In genomic region chr15:65954289-65954741, GRCh38 we compare ENCODE assay signal across 13 cellular contexts.
A peak's percentile ranks its signal among the peaks of the same experiment; 100 is the strongest.
DNase-seq lines count a peak whose midpoint lies in the region; TF ChIP-seq lines count a peak whose summit lies in the region.
"Had no signal": no experiment of that assay in that cellular context is flagged by ENCODE, and none has a peak within 500 bp of the region (broad histone marks: within the 10 kb centered on the region; RNA-seq: fewer than 3 reads in every experiment).

No MANE protein-coding gene starts in this region.

- no peaks in the 10 kb centered on the region for H3K27me3 Mint-ChIP-seq in Calu3 (ENCODE audit: unreplicated experiment)

- peaks cover 22% of the 10 kb centered on the region for H3K4me1 ChIP-seq in MM.1S (ENCODE audit: low read length)
- H3K4me1 ChIP-seq: colonic mucosa, tibial artery had no signal

- no peaks in the 10 kb centered on the region for H3K9me3 Mint-ChIP-seq in Calu3 (ENCODE audit: low read depth, unreplicated experiment)

- H3K27me3 ChIP-seq in MM.1S (replicated peaks; ENCODE audit: insufficient read depth, low read length) (no peaks in the 10 kb centered on the region), WERI-Rb-1 (ENCODE audit: insufficient read depth, low read depth, severe bottlenecking) (no peaks in the 10 kb centered on the region)
- H3K27me3 ChIP-seq: colonic mucosa had no signal

- H2AFZ ChIP-seq in MM.1S (ENCODE audit: low read length) = no peak overlapping the region

- H3K27ac ChIP-seq in MM.1S (ENCODE audit: low read length) (no peak overlapping the region), WERI-Rb-1 (no peak overlapping the region)
- H3K27ac ChIP-seq: colonic mucosa, tibial artery, VCaP had no signal

- no TSS peak for BruUV-seq in Calu3 (replicated peaks; lab: Mats Ljungman, UMichigan)

- TF ChIP-seq CTCF in Calu3 (IDR thresholded peaks at IDR 0.05; ENCODE audit: unreplicated experiment) (no peak), MM.1S (IDR thresholded peaks at IDR 0.05; ENCODE audit: low read length) (no peak), WERI-Rb-1 (IDR thresholded peaks at IDR 0.05; ENCODE audit: low read depth, low read length) (no peak)

- intact Hi-C loops in Calu3 (cut with micrococcal nuclease; ENCODE audit: unreplicated experiment) = no loop called here

- no peaks in the 10 kb centered on the region for H3K79me2 ChIP-seq in MM.1S (ENCODE audit: low read length)

- no peaks in the 10 kb centered on the region for H3K36me3 Mint-ChIP-seq in Calu3 (ENCODE audit: insufficient read depth, unreplicated experiment)

- no peak overlapping the region for H3K4me2 ChIP-seq in MM.1S (ENCODE audit: low read depth, low read length)

- H3K4me3 ChIP-seq in MM.1S (ENCODE audit: low read length) (no peak overlapping the region), WERI-Rb-1 (ENCODE audit: low read depth, low read length) (no peak overlapping the region)
- H3K4me3 ChIP-seq: colonic mucosa, tibial artery had no signal

- H3K4me1 Mint-ChIP-seq in Calu3 (ENCODE audit: low read depth, unreplicated experiment) = peaks cover 39% of the 10 kb centered on the region

- H3K9me2 ChIP-seq in MM.1S (replicated peaks; ENCODE audit: insufficient read depth, low read length) = no peaks in the 10 kb centered on the region

- H3K27ac Mint-ChIP-seq in Calu3 (ENCODE audit: unreplicated experiment) = peak overlapping the region; percentile 40

- no peaks in the 10 kb centered on the region for H3K9me3 ChIP-seq in MM.1S (replicated peaks; ENCODE audit: insufficient read depth, low read length)
- H3K9me3 ChIP-seq in WERI-Rb-1 (ENCODE audit: severe bottlenecking) = no peaks in the 10 kb centered on the region
- H3K9me3 ChIP-seq: colonic mucosa, tibial artery had no signal

- H4K20me1 ChIP-seq in MM.1S (ENCODE audit: insufficient read depth, low read length) = no peaks in the 10 kb centered on the region

- H3K36me3 ChIP-seq in MM.1S (replicated peaks; ENCODE audit: insufficient read depth, low read length) (no peaks in the 10 kb centered on the region), WERI-Rb-1 (no peaks in the 10 kb centered on the region)
- H3K36me3 ChIP-seq: colonic mucosa, tibial artery had no signal

- no peak overlapping the region for H3K4me3 Mint-ChIP-seq in Calu3 (ENCODE audit: low read depth, unreplicated experiment)

- no peaks in the 10 kb centered on the region for H3F3A ChIP-seq in MM.1S (ENCODE audit: insufficient read depth, low read length)

- H3K9ac ChIP-seq in MM.1S (ENCODE audit: low read length) = no peak overlapping the region

- CTCF ChIA-PET in Calu3 (lab: Charles Lee) = interaction anchor here (1.0 to 1.7 kb wide), 2 partner anchors 15 to 29 kb away, joined by 3 to 6 read pairs; no protein-coding TSS in a partner anchor

- peak; percentile 82 for DNase-seq in Calu3
- DNase-seq in MM.1S = peak; percentile 60
- DNase-seq in foreskin melanocyte = peak; percentile 92
- DNase-seq in NCI-H2171 treated with DMSO at 0.1 percent for 48 hours (lab: John Stamatoyannopoulos, UW) = no peak
- DNase-seq in GM03348 (ENCODE audit: low spot score) = no peak
- no peak for DNase-seq in Kasumi-1 (lab: John Stamatoyannopoulos, UW)
- no peak for DNase-seq in WERI-Rb-1
- DNase-seq: activated effector memory CD4-positive, alpha-beta T cell treated with Interleukin-2 at 50 U/mL for 16 hours; colonic mucosa; NCI-H2171; tibial artery had no signal

- TF ChIP-seq POLR2A in Raji (IDR thresholded peaks at IDR 0.05; ENCODE audit: insufficient read depth, low read depth, low read length) = 0 out of 2 replicates have a peak, but pooled peaks have one; percentile 32

Comparison
In these comparisons a context has a peak if more than half of its experiments do, and no peak if none do; other contexts are left out.
1. DNase-seq: peak in Calu3 (single experiment), MM.1S (single experiment) and foreskin melanocyte (single experiment); none in NCI-H2171 treated with DMSO at 0.1 percent for 48 hours (single experiment), GM03348 (single experiment), Kasumi-1 (0 of 2) and WERI-Rb-1 (single experiment).